In genomic region chr16:1993731-1994131, GRCh38 we compare ENCODE assay signal across 8 cellular contexts. TPM values are rescaled to one million over a fixed set of nuclear protein-coding genes. Genes with fewer than 3 reads are reported as not detected.
DNase-seq lines count a peak whose midpoint lies in the region; ATAC-seq and FAIRE-seq lines count a peak whose summit lies in the region.

No MANE protein-coding gene starts in this region.

- no peak overlapping the region for H3K4ac ChIP-seq in neuronal stem cell (ENCODE audit: low read length)

- peak overlapping the region; percentile 17 to 65 for H3K27ac Mint-ChIP-seq in effector memory CD8-positive, alpha-beta T cell

- no peak overlapping the region for H2BK15ac ChIP-seq in neuronal stem cell (ENCODE audit: low read length)

- H4K91ac ChIP-seq in neuronal stem cell (ENCODE audit: low read depth, low read length, poor library complexity), result no peak overlapping the region

- no peak overlapping the region for H2BK120ac ChIP-seq in neuronal stem cell (ENCODE audit: low read depth, low read length)

- H2BK5ac ChIP-seq in neuronal stem cell (ENCODE audit: low read length), result no peak overlapping the region

- H2BK12ac ChIP-seq in neuronal stem cell (ENCODE audit: low read length), result no peak overlapping the region

- no peak overlapping the region for H2AFZ ChIP-seq in neuronal stem cell (ENCODE audit: low read length)

- peak overlapping the region; percentile 21 to 22 for H3K4me3 Mint-ChIP-seq in effector memory CD8-positive, alpha-beta T cell

- ATAC-seq in effector memory CD8-positive, alpha-beta T cell (replicated peaks), result no peak
- ATAC-seq in GM21737 (IDR thresholded peaks at IDR 0.05; ENCODE audit: unreplicated experiment), result no peak

- peaks cover under 1 to 14% of the 10 kb centered on the region in 2 donors for H3K27me3 ChIP-seq in small intestine (ENCODE audit: control insufficient read depth in 2 of 2, insufficient read depth in 2 of 2, low read length in 2 of 2)
- peaks cover 16 to 36% (median 31%) of the 10 kb centered on the region in 3 experiments for H3K27me3 ChIP-seq in neuronal stem cell (ENCODE audit: control insufficient read depth in 3 of 3, insufficient read depth in 3 of 3, low read depth in 1 of 3, low read length in 3 of 3)

- peaks cover 12 to 13% of the 10 kb centered on the region in 2 donors for H3K4me1 Mint-ChIP-seq in effector memory CD8-positive, alpha-beta T cell (ENCODE audit: low read depth in 2 of 2)

- H3K27ac ChIP-seq in small intestine (ENCODE audit: low read depth in 1 of 2, low read length in 1 of 2), result no peak overlapping the region
- no peak overlapping the region for H3K27ac ChIP-seq in neuronal stem cell (replicated peaks; ENCODE audit: low read length)

- no peak overlapping the region for H3K4me2 ChIP-seq in neuronal stem cell (ENCODE audit: insufficient read depth, low read length, poor library complexity, severe bottlenecking)

- no peak overlapping the region for H3K9ac ChIP-seq in neuronal stem cell (ENCODE audit: low read depth, low read length, poor library complexity)

- H3K79me1 ChIP-seq in neuronal stem cell (ENCODE audit: low read depth, low read length), result peaks cover 7% of the 10 kb centered on the region

- no peak overlapping the region for H3K14ac ChIP-seq in neuronal stem cell (ENCODE audit: low read length)

- H4K8ac ChIP-seq in neuronal stem cell (ENCODE audit: low read depth, low read length), result no peak overlapping the region

- 49 to 59% (median 51%) methylated on average over 2 of the region's 2 CpGs for WGBS in small intestine, 3 donors
- no CpG with 5 or more reads among the region's 2 CpGs for WGBS in neuronal stem cell (ENCODE audit: extremely low coverage in 2 of 2, insufficient read length in 2 of 2, insufficient replicate concordance in 1 of 2), 2 donors

- no peak for FAIRE-seq in small intestine (lab: Jason Lieb, UNC)

- H3K4me1 ChIP-seq in small intestine (ENCODE audit: control insufficient read depth in 2 of 2, insufficient read depth in 1 of 2, low read depth in 1 of 2, low read length in 1 of 2) (no peaks in the 10 kb centered on the region), neuronal stem cell (ENCODE audit: control insufficient read depth in 2 of 2, insufficient read depth in 1 of 2, low read depth in 1 of 2, low read length in 2 of 2) (peaks cover 12 to 18% of the 10 kb centered on the region in 2 donors)

- H3K9me3 Mint-ChIP-seq in effector memory CD8-positive, alpha-beta T cell, result no peaks in the 10 kb centered on the region

- H3K18ac ChIP-seq in neuronal stem cell (ENCODE audit: low read length), result no peak overlapping the region

- H3K27me3 Mint-ChIP-seq in effector memory CD8-positive, alpha-beta T cell, result peaks cover 5 to 8% of the 10 kb centered on the region in 2 donors

- H2AK5ac ChIP-seq in neuronal stem cell (ENCODE audit: low read depth, low read length), result no peak overlapping the region

- H3K9me3 ChIP-seq in small intestine (ENCODE audit: control insufficient read depth, low read depth) (no peaks in the 10 kb centered on the region), neuronal stem cell (replicated peaks in 1 of 2; ENCODE audit: control insufficient read depth in 2 of 2, insufficient read depth in 1 of 2, low read depth in 1 of 2, low read length in 2 of 2) (peaks cover 0 to 4% of the 10 kb centered on the region in 2 donors)

- H3K36me3 ChIP-seq in small intestine (ENCODE audit: control insufficient read depth in 2 of 2, insufficient read depth in 2 of 2, low read length in 2 of 2) (peaks cover 3% of the 10 kb centered on the region in 2 donors), neuronal stem cell (replicated peaks in 1 of 2; ENCODE audit: control insufficient read depth in 2 of 2, insufficient read depth in 2 of 2, low read length in 2 of 2) (peaks cover 12 to 25% of the 10 kb centered on the region in 2 donors)

- DNase-seq in activated T-cell treated with anti-CD3 and anti-CD28 coated beads, Interleukin-2, amount 50 U/mL, for 48 hours, result peak; percentile 50 to 58
- DNase-seq in activated T-cell treated with anti-CD3 and anti-CD28 coated beads for 4 hours, result no peak
- DNase-seq in NCI-H2196 (lab: John Stamatoyannopoulos, UW; ENCODE audit: unreplicated experiment), result peak; percentile 58
- no peak for DNase-seq in effector memory CD8-positive, alpha-beta T cell
- peak; percentile 17 for DNase-seq in small intestine
- no peak for DNase-seq in neuronal stem cell (ENCODE audit: low spot score)
- no peak for DNase-seq in anterior cingulate cortex (lab: John Stamatoyannopoulos, UW)

- no peak overlapping the region for H3K4me3 ChIP-seq in small intestine (ENCODE audit: low read depth in 1 of 2, low read length in 2 of 2)
- no peak overlapping the region for H3K4me3 ChIP-seq in neuronal stem cell (ENCODE audit: low read length in 2 of 2)

- H3K36me3 Mint-ChIP-seq in effector memory CD8-positive, alpha-beta T cell (ENCODE audit: insufficient read depth), result peaks cover 26% of the 10 kb centered on the region

- H3K23ac ChIP-seq in neuronal stem cell (ENCODE audit: low read depth, low read length, poor library complexity), result no peak overlapping the region

RNA-seq across cellular contexts. Expression of gene SYNGR3, which starts 4.0 kb away (rescaled TPM):
- polyA plus RNA-seq in small intestine, result 1 to 10 TPM in 2 of 3 donors, under 1 TPM in 1; 0.45 to 5.4 (median 1.1) TPM
- polyA plus RNA-seq in neuronal stem cell (2013, experiment 1 of 2), result 17.3 TPM
- polyA plus RNA-seq in neuronal stem cell (2013, experiment 2 of 2), result 17.9 TPM

RNA-seq across cellular contexts. Expression of gene GFER, which starts 9.7 kb away (rescaled TPM):
- polyA plus RNA-seq in small intestine, result 100 to 1,000 TPM in 2 of 3 donors, 10 to 100 TPM in 1; 58.0 to 261 (median 131) TPM
- polyA plus RNA-seq in neuronal stem cell (2013, experiment 1 of 2), result 32.3 TPM
- polyA plus RNA-seq in neuronal stem cell (2013, experiment 2 of 2), result 33.5 TPM

RNA-seq across cellular contexts. Expression of gene NOXO1, which starts 12.5 kb away (rescaled TPM):
- polyA plus RNA-seq in small intestine, result 10 to 100 TPM in 2 of 3 donors, 1 to 10 TPM in 1; 5.0 to 30.5 (median 16.5) TPM
- 0.14 TPM for polyA plus RNA-seq in neuronal stem cell (2013, experiment 1 of 2)
- polyA plus RNA-seq in neuronal stem cell (2013, experiment 2 of 2), result 0.08 TPM

RNA-seq across cellular contexts. Expression of gene ZNF598, which starts 15.9 kb away (rescaled TPM):
- 10 to 100 TPM; 27.6 to 51.9 (median 31.8) TPM for polyA plus RNA-seq in small intestine
- 21.3 TPM for polyA plus RNA-seq in neuronal stem cell (2013, experiment 1 of 2)
- polyA plus RNA-seq in neuronal stem cell (2013, experiment 2 of 2), result 20.9 TPM

RNA-seq across cellular contexts. Expression of gene TBL3, which starts 21.9 kb away (rescaled TPM):
- polyA plus RNA-seq in small intestine, result 10 to 100 TPM; 45.4 to 49.7 (median 45.8) TPM
- 20.3 TPM for polyA plus RNA-seq in neuronal stem cell (2013, experiment 1 of 2)
- polyA plus RNA-seq in neuronal stem cell (2013, experiment 2 of 2), result 19.7 TPM

Comparison
In these comparisons a context has a peak if more than half of its experiments do, and no peak if none do; other contexts are left out.
1. DNase-seq: peak in activated T-cell treated with anti-CD3 and anti-CD28 coated beads, Interleukin-2, amount 50 U/mL, for 48 hours (2 of 2), NCI-H2196 (single experiment) and small intestine (single experiment); none in activated T-cell treated with anti-CD3 and anti-CD28 coated beads for 4 hours (single experiment), effector memory CD8-positive, alpha-beta T cell (0 of 3), neuronal stem cell (single experiment) and anterior cingulate cortex (0 of 58).